ENCODE assay signal across 27 cellular contexts in genomic region chr10:44591911-44592310, GRCh38.
"Had no signal": no experiment of that assay in that cellular context is flagged by ENCODE, and none has a peak within 500 bp of the region (broad histone marks: within the 10 kb centered on the region; RNA-seq: fewer than 3 reads in every experiment).

No MANE protein-coding gene starts in this region.

- H3K27ac ChIP-seq: neutrophil, ovary, parathyroid adenoma, psoas muscle, right lobe of liver, sigmoid colon, stomach, thoracic aorta, thyroid gland, tibial nerve, upper lobe of left lung, vagina had no signal

- H3K27me3 ChIP-seq: neutrophil, ovary, right lobe of liver, sigmoid colon, thyroid gland, tibial nerve, upper lobe of left lung, vagina had no signal

- H2AFZ ChIP-seq: parathyroid adenoma had no signal

- H3K9me3 ChIP-seq: neutrophil, ovary, psoas muscle, right lobe of liver, sigmoid colon, stomach, thoracic aorta, thyroid gland, upper lobe of left lung, vagina had no signal

- H3K79me2 ChIP-seq: parathyroid adenoma had no signal

- H3K4me3 ChIP-seq: ovary, psoas muscle, right lobe of liver, sigmoid colon, stomach, thoracic aorta, thyroid gland, tibial nerve, upper lobe of left lung, vagina had no signal

- DNase-seq: naive thymus-derived CD8-positive, alpha-beta T cell; nephron progenitor cell; nucleus accumbens; ovary; posterior cingulate gyrus; psoas muscle; right cardiac atrium; right lobe of liver; sigmoid colon; small intestine; stimulated activated CD4-positive, alpha-beta T cell treated with anti-CD3 and anti-CD28 coated beads, Interleukin-15, amount 100 ng/mL, for 24 hours; stimulated activated CD4-positive, alpha-beta T cell treated with anti-CD3 and anti-CD28 coated beads, Interleukin-2, amount 100 ng/mL, for 24 hours; stimulated activated CD4-positive, alpha-beta T cell treated with anti-CD3 and anti-CD28 coated beads, Interleukin-2, amount 100 ng/mL, for 48 hours; stimulated activated CD4-positive, alpha-beta T cell treated with anti-CD3 and anti-CD28 coated beads, Interleukin-4, amount 100 ng/mL, for 24 hours; stimulated activated naive B cell treated with anti-CD40 and anti-IgM and Interleukin-4, amounts not matched to agents 10 μg/mL and 1 μg/mL and 100 μg/mL, for 72 hours; stimulated activated naive CD4-positive, alpha-beta T cell treated with Interleukin-2 at 50 U/mL for 16 hours; stomach; thyroid gland; trophoblast cell; upper lobe of left lung had no signal

- ATAC-seq: naive thymus-derived CD8-positive, alpha-beta T cell; natural killer cell treated with Interleukin-12 subunit alpha and Interleukin-12 subunit beta and Interleukin-15 and Interleukin-18, amount 100 ng/mL, for 72 hours; psoas muscle; right lobe of liver; stimulated activated effector memory CD8-positive, alpha-beta T cell treated with anti-CD3 and anti-CD28 coated beads, Interleukin-12 subunit alpha, Interleukin-12 subunit beta, amount 100 ng/mL, for 72 hours; stimulated activated naive B cell treated with anti-CD40 and anti-IgM and Interleukin-4, amounts not matched to agents 10 μg/mL and 1 μg/mL and 100 μg/mL, for 72 hours had no signal

- H3K4me1 ChIP-seq: parathyroid adenoma, psoas muscle, right lobe of liver, thyroid gland, tibial nerve, upper lobe of left lung, vagina had no signal

- H3K36me3 ChIP-seq: neutrophil, ovary, right lobe of liver, sigmoid colon, stomach, thoracic aorta, thyroid gland, tibial nerve, upper lobe of left lung, vagina had no signal
